ENCODE assay signal across 1 cellular context in genomic region chr6:93418448-93419303, GRCh38.
TF ChIP-seq lines count a peak whose summit lies in the region.

No MANE protein-coding gene starts in this region.

TF ChIP-seq in IMR-90, 13 proteins besides CTCF, POLR2A, EP300 and RAD21 (continued from another document):
- TF ChIP-seq ELK1 (IDR thresholded peaks at IDR 0.05; ENCODE audit: borderline replicate concordance, low read depth, low read length) = no peak
- no peak for TF ChIP-seq SMC3 (IDR thresholded peaks at IDR 0.05; ENCODE audit: low read depth, low read length)
- no peak for TF ChIP-seq RCOR1 (IDR thresholded peaks at IDR 0.05; ENCODE audit: insufficient replicate concordance, low read length)
